ENCODE assay signal across 31 cellular contexts in the genomic region with DNA sequence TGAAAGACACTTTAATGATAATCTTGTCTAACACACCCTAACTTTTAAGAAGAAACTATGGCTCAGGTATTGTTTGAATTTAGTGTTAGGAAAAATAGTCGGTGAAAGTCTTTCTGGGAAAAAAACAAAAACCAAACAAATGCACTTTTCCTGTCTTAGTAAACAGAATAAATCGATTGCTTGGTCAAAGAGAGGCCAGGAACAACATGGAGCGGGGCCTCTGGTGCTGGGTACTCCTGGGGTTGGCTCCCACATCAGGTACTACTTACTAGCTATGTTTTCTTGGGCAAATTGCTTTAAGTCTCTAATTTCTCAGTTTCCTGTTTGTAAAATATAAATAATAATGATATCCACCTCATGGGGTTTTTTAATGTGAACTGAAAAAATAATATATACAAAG.
"Had no signal": no experiment of that assay in that cellular context is flagged by ENCODE, and none has a peak within 500 bp of the region (broad histone marks: within the 10 kb centered on the region; RNA-seq: fewer than 3 reads in every experiment).

No MANE protein-coding gene starts in this region.

- H3K27me3 ChIP-seq: MG63 had no signal

- H3K9me3 ChIP-seq: MG63 had no signal

- H3K4me3 ChIP-seq: MG63 had no signal

- DNase-seq: Kasumi-1, MG63, MM.1S, MV-4-11, NCI-H1048, NCI-H1092, NCI-H1092 treated with DMSO at 0.1 percent for 48 hours, NCI-H1105, NCI-H1105 treated with DMSO at 0.1 percent for 48 hours, NCI-H1417, NCI-H1417 treated with DMSO at 0.1 percent for 48 hours, NCI-H1436, NCI-H1436 treated with DMSO at 0.1 percent for 48 hours, NCI-H1694, NCI-H1694 treated with DMSO at 0.1 percent for 48 hours, NCI-H187, NCI-H187 treated with DMSO at 0.1 percent for 48 hours, NCI-H1930, NCI-H2029, NCI-H2029 treated with DMSO at 0.1 percent for 48 hours, NCI-H2081, NCI-H2081 treated with DMSO at 0.1 percent for 48 hours, NCI-H2107, NCI-H2171, NCI-H2227 treated with DMSO at 0.1 percent for 48 hours, NCI-H226, NCI-H345, NCI-H510A, NCI-H510A treated with DMSO at 0.1 percent for 48 hours, NCI-H524, NCI-H524 treated with DMSO at 0.1 percent for 48 hours had no signal
